1 cellular context compared by ENCODE assay signal in genomic region chr12:122026706-122027328, GRCh38.
TF ChIP-seq lines count a peak whose summit lies in the region.

No MANE protein-coding gene starts in this region.

TF ChIP-seq in K562, 482 proteins besides CTCF, POLR2A, EP300 and RAD21:
- TF ChIP-seq ZBTB33 (CRISPR knock-in tag; IDR thresholded peaks at IDR 0.05) (peak; percentile 35; the same call in 1 of the 2 replicates), PTBP1 (IDR thresholded peaks at IDR 0.05; ENCODE audit: low read depth, low read length) (no peak)
TF ChIP-seq in K562: peak in this region for 1.
